Comparison of ENCODE assay signal across 1 cellular context in the genomic region with DNA sequence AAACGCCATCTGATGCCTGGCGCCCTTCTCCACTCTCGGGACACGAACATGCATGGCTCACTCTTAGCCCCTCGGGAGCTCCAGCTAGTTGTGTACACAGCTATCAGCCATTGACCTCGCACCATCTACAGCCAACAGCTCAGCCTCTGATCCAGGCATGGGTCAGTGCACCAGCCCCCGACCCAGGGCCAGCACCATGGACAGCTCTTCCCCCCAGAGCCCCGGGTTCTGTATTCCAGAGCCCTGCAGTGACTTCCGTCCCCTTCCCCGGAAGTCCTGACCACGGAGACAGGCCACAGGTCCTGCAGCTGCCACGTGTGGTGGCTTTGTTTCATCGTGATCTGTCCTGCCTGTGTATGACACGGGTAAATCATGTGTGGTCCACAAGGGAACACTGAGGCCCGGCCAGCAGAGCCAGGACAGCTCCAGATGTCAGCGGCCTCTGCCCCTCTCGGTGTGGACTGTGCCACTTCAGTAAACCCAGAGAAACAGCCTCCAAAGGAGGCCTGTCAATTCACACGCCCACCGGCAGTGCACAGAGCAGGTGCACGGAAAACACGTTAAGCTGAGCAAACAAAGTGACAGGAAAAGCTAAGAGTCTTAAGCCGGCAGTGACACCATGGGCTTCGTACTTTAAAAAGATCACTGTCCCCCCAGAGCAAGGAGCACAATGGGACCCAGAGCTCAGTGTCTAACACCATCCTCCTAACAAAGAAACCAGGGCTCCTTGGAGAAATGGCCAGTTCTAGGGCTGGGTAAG.
TF ChIP-seq lines count a peak whose summit lies in the region.

No MANE protein-coding gene starts in this region.

TF ChIP-seq in H1, 55 proteins besides CTCF, POLR2A, EP300 and RAD21 (continued from another document):
- TF ChIP-seq, protein P1, sequence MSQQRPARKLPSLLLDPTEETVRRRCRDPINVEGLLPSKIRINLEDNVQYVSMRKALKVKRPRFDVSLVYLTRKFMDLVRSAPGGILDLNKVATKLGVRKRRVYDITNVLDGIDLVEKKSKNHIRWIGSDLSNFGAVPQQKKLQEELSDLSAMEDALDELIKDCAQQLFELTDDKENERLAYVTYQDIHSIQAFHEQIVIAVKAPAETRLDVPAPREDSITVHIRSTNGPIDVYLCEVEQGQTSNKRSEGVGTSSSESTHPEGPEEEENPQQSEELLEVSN (IDR thresholded peaks at IDR 0.05), result no peak
TF ChIP-seq in H1: peak in this region for 3.
